ENCODE assay signal across 22 cellular contexts in genomic region chr11:4115128-4115527, GRCh38. TPM values are rescaled to one million over a fixed set of nuclear protein-coding genes. Genes with fewer than 3 reads are reported as not detected.
DNase-seq lines count a peak whose midpoint lies in the region; ATAC-seq and TF ChIP-seq lines count a peak whose summit lies in the region.
"Had no signal": no experiment of that assay in that cellular context is flagged by ENCODE, and none has a peak within 500 bp of the region (broad histone marks: within the 10 kb centered on the region; RNA-seq: fewer than 3 reads in every experiment).

No MANE protein-coding gene starts in this region.

- H3K9me3 Mint-ChIP-seq in MCF 10A (ENCODE audit: unreplicated experiment) (no peaks in the 10 kb centered on the region), memory B cell (no peaks in the 10 kb centered on the region)
- H3K9me3 Mint-ChIP-seq: CD14-positive monocyte; CD4-positive, alpha-beta memory T cell; GM23338; H9 had no signal

- POLR2A ChIA-PET in MCF 10A (lab: Yijun Ruan, JAX): no interaction called here

- H3K27me3 Mint-ChIP-seq in MCF 10A (ENCODE audit: insufficient read depth, unreplicated experiment): no peaks in the 10 kb centered on the region
- H3K27me3 Mint-ChIP-seq in memory B cell: no peaks in the 10 kb centered on the region
- H3K27me3 Mint-ChIP-seq: CD4-positive, alpha-beta memory T cell had no signal

- WGBS in mammary epithelial cell (ENCODE audit: low coverage, missing lambda C conversion rate): 96% methylated on average over 2 of the region's 2 CpGs
- 80 to 94% methylated on average over 2 of the region's 2 CpGs for WGBS in esophagus squamous epithelium, 2 donors

- no peaks in the 10 kb centered on the region for H3K4me1 ChIP-seq in mammary epithelial cell (ENCODE audit: insufficient read depth, low read length)
- H3K4me1 ChIP-seq in esophagus squamous epithelium: no peaks in the 10 kb centered on the region
- H3K4me1 ChIP-seq: BE2C had no signal

- H4K20me1 ChIP-seq in mammary epithelial cell (ENCODE audit: insufficient read depth, low read length): no peaks in the 10 kb centered on the region

- H3K27me3 ChIP-seq in mammary epithelial cell (ENCODE audit: insufficient read depth, low read length): no peaks in the 10 kb centered on the region
- no peaks in the 10 kb centered on the region for H3K27me3 ChIP-seq in esophagus squamous epithelium
- H3K27me3 ChIP-seq: BE2C; BLaER1 treated with 17β-estradiol and CSF1 and Interleukin-3, amounts not matched to agents 10 nM and 100 nM had no signal

- CTCF ChIA-PET in MCF 10A (lab: Yijun Ruan, JAX) (no interaction called here), mammary epithelial cell (lab: Charles Lee; ENCODE audit: low non-redundant PET) (no interaction called here)

- TF ChIP-seq POLR2A in esophagus squamous epithelium (IDR thresholded peaks at IDR 0.05): no peak

- in situ Hi-C loops in mammary epithelial cell (cut with MboI; ENCODE audit: low sequenced_read_pairs in 2 of 2): no loop called here

- dilution Hi-C loops in mammary epithelial cell (cut with HindIII; ENCODE audit: low sequenced_read_pairs): no loop called here

- TF ChIP-seq CTCF in MCF 10A (IDR thresholded peaks at IDR 0.05; ENCODE audit: unreplicated experiment) (no peak), mammary epithelial cell (conservative IDR thresholded peaks at IDR 0.05 in 1 of 2, IDR thresholded peaks at IDR 0.05 in 1 of 2; ENCODE audit: extremely low read depth in 1 of 2, insufficient read depth in 1 of 2, low read depth in 1 of 2, low read length in 2 of 2) (no peak), esophagus squamous epithelium (IDR thresholded peaks at IDR 0.05) (no peak)

- intact Hi-C loops in MCF 10A (cut with micrococcal nuclease) (no loop called here), mammary epithelial cell (cut with micrococcal nuclease) (no loop called here), esophagus squamous epithelium (cut with DNase I) (no loop called here)

- peaks cover 36% of the 10 kb centered on the region for H3K36me3 ChIP-seq in mammary epithelial cell (ENCODE audit: insufficient read depth, low read length)
- H3K36me3 ChIP-seq in esophagus squamous epithelium: peaks cover 0 to 98% (median 13%) of the 10 kb centered on the region in 3 donors
- H3K36me3 ChIP-seq: BE2C had no signal

- H3K9me3 ChIP-seq in mammary epithelial cell (replicated peaks; ENCODE audit: insufficient read depth, low read length): no peaks in the 10 kb centered on the region
- no peaks in the 10 kb centered on the region for H3K9me3 ChIP-seq in esophagus squamous epithelium
- H3K9me3 ChIP-seq: BE2C; BLaER1 treated with 17β-estradiol and CSF1 and Interleukin-3, amounts not matched to agents 10 nM and 100 nM had no signal

- H3K4me3 Mint-ChIP-seq in MCF 10A (ENCODE audit: unreplicated experiment) (no peak overlapping the region), memory B cell (no peak overlapping the region)
- H3K4me3 Mint-ChIP-seq: CD14-positive monocyte; CD4-positive, alpha-beta memory T cell; GM23338; H9 had no signal

- no peak for ATAC-seq in memory B cell (ENCODE audit: low read depth)
- no peak for ATAC-seq in HG02884 (IDR thresholded peaks at IDR 0.05; ENCODE audit: unreplicated experiment)
- ATAC-seq: GM23338, HCT116 had no signal

- H3K4me3 ChIP-seq in mammary epithelial cell (replicated peaks in 1 of 3; ENCODE audit: insufficient read depth in 1 of 3, low read depth in 2 of 3, low read length in 3 of 3) (no peak overlapping the region), esophagus squamous epithelium (no peak overlapping the region)
- H3K4me3 ChIP-seq: BLaER1 treated with 17β-estradiol and CSF1 and Interleukin-3, amounts not matched to agents 10 nM and 100 nM; GM23338 had no signal

- peaks cover 10% of the 10 kb centered on the region for H3K79me2 ChIP-seq in mammary epithelial cell (ENCODE audit: insufficient read depth, low read length)

- H3K4me1 Mint-ChIP-seq in MCF 10A (ENCODE audit: insufficient read depth, unreplicated experiment) (no peaks in the 10 kb centered on the region), memory B cell (no peaks in the 10 kb centered on the region)
- H3K4me1 Mint-ChIP-seq: CD14-positive monocyte, GM23338, H9 had no signal

- H2AFZ ChIP-seq in mammary epithelial cell (ENCODE audit: low read depth, low read length): no peak overlapping the region
- H2AFZ ChIP-seq: GM23338 had no signal

- H3K27ac Mint-ChIP-seq in MCF 10A (ENCODE audit: low read depth, unreplicated experiment) (peak overlapping the region; percentile 3), memory B cell (peak overlapping the region; percentile 7)
- H3K27ac Mint-ChIP-seq: CD14-positive monocyte had no signal

- no TSS peak for BruUV-seq in MCF 10A (replicated peaks; lab: Mats Ljungman, UMichigan)
- BruUV-seq in mammary epithelial cell (replicated peaks; lab: Mats Ljungman, UMichigan): no TSS peak

- H3K9ac ChIP-seq in mammary epithelial cell (ENCODE audit: insufficient read depth, low read length): no peak overlapping the region
- H3K9ac ChIP-seq: BLaER1 treated with 17β-estradiol and CSF1 and Interleukin-3, amounts not matched to agents 10 nM and 100 nM had no signal

- peaks cover 59% of the 10 kb centered on the region for H3K36me3 Mint-ChIP-seq in MCF 10A (ENCODE audit: insufficient read depth, unreplicated experiment)
- peaks cover 28% of the 10 kb centered on the region for H3K36me3 Mint-ChIP-seq in memory B cell

- no peak overlapping the region for H3K4me2 ChIP-seq in mammary epithelial cell (ENCODE audit: insufficient read depth, low read depth, low read length)
- H3K4me2 ChIP-seq: BLaER1 treated with 17β-estradiol and CSF1 and Interleukin-3, amounts not matched to agents 10 nM and 100 nM; GM23338 had no signal

- H3K27ac ChIP-seq in mammary epithelial cell (ENCODE audit: insufficient read depth, low read depth, low read length) (no peak overlapping the region), esophagus squamous epithelium (no peak overlapping the region)
- H3K27ac ChIP-seq: 22Rv1; BLaER1 treated with 17β-estradiol and CSF1 and Interleukin-3, amounts not matched to agents 10 nM and 100 nM had no signal

- peak; percentile 52 for DNase-seq in NCI-H82 (lab: John Stamatoyannopoulos, UW)
- no peak for DNase-seq in NCI-H82 treated with DMSO at 0.1 percent for 48 hours (lab: John Stamatoyannopoulos, UW; ENCODE audit: unreplicated experiment)
- DNase-seq in MCF 10A (ENCODE audit: unreplicated experiment): no peak
- DNase-seq in mammary epithelial cell: no peak
- DNase-seq in memory B cell (ENCODE audit: low spot score in 2 of 2): no peak
- DNase-seq in esophagus squamous epithelium (lab: John Stamatoyannopoulos, UW): no peak
- DNase-seq: ACHN; AML-193; BE2C; Calu3; CD4-positive, alpha-beta memory T cell; COR-L47; DMS53; DMS79 treated with DMSO at 0.1 percent for 48 hours; GF-D8; H9 had no signal

RNA-seq across cellular contexts. Expression of gene RRM1, which starts 20.5 kb away (rescaled TPM):
- total RNA-seq in MCF 10A (2022) (44.7 and 86.1 TPM in 2 replicates), mammary epithelial cell (100 to 1,000 TPM in 1 of 2 donors, 10 to 100 TPM in 1; 72.7 to 113 TPM), esophagus squamous epithelium (10 to 100 TPM; 22.3 to 90.8 (median 60.3) TPM)
- polyA plus RNA-seq in mammary epithelial cell: 110 TPM
- 223 TPM for polyA minus RNA-seq in mammary epithelial cell
